17 cellular contexts compared by ENCODE assay signal in genomic region chr7:81525901-81526300, GRCh38.
DNase-seq lines count a peak whose midpoint lies in the region; ATAC-seq and TF ChIP-seq lines count a peak whose summit lies in the region.
"Had no signal": no experiment of that assay in that cellular context is flagged by ENCODE, and none has a peak within 500 bp of the region (broad histone marks: within the 10 kb centered on the region; RNA-seq: fewer than 3 reads in every experiment).

No MANE protein-coding gene starts in this region.

- H2BK15ac ChIP-seq in H9 (ENCODE audit: low read depth, low read length): no peak overlapping the region

- no peak overlapping the region for H3K18ac ChIP-seq in H9 (ENCODE audit: insufficient read length, low read depth, low read length)

- no peaks in the 10 kb centered on the region for H3K4me1 ChIP-seq in H9 (ENCODE audit: insufficient read depth, low read length)
- H3K4me1 ChIP-seq in endodermal cell (ENCODE audit: control insufficient read depth, insufficient read depth, low read length): peaks cover 3% of the 10 kb centered on the region
- H3K4me1 ChIP-seq in osteoblast (ENCODE audit: insufficient read depth, low read length): no peaks in the 10 kb centered on the region
- H3K4me1 ChIP-seq: HAP-1 had no signal

- H3T11ph ChIP-seq in H9 (ENCODE audit: low read length): no peak overlapping the region

- H4K8ac ChIP-seq in H9 (replicated peaks; ENCODE audit: insufficient read length, low read depth, low read length): no peak overlapping the region

- H2BK120ac ChIP-seq in H9 (ENCODE audit: low read depth, low read length, poor library complexity, severe bottlenecking): no peak overlapping the region

- TF ChIP-seq CTCF in H9 (conservative IDR thresholded peaks at IDR 0.05) (no peak), endodermal cell (conservative IDR thresholded peaks at IDR 0.05) (peak; percentile 46), osteoblast (IDR thresholded peaks at IDR 0.05; ENCODE audit: extremely low read depth, low read depth, low read length) (no peak)

- H3K9me3 Mint-ChIP-seq in H9 (no peaks in the 10 kb centered on the region), endodermal cell (no peaks in the 10 kb centered on the region)

- H3K14ac ChIP-seq in H9 (ENCODE audit: insufficient read depth, low read length): no peak overlapping the region

- no peak overlapping the region for H2BK5ac ChIP-seq in H9 (ENCODE audit: insufficient read length, low read length)

- no peak overlapping the region for H3K4ac ChIP-seq in H9 (ENCODE audit: low read depth, low read length)

- H3K36me3 ChIP-seq in endodermal cell (ENCODE audit: control insufficient read depth, insufficient read depth, low read length) (no peaks in the 10 kb centered on the region), osteoblast (ENCODE audit: insufficient read depth, low read length) (no peaks in the 10 kb centered on the region)
- H3K36me3 ChIP-seq: HAP-1 had no signal

- no peaks in the 10 kb centered on the region for H3K79me1 ChIP-seq in H9 (ENCODE audit: insufficient read depth, low read depth, low read length, poor library complexity, severe bottlenecking)

- H3K27ac Mint-ChIP-seq in H9 (peak overlapping the region in 1 of 3 experiments; percentile 38; a peak in 1 of 7 replicates), endodermal cell (no peak overlapping the region)

- H3K9ac ChIP-seq in H9 (ENCODE audit: extremely low read depth, insufficient read length, low read length): no peak overlapping the region
- H3K9ac ChIP-seq in endodermal cell (ENCODE audit: extremely low read depth, low read length, poor library complexity, severe bottlenecking): no peak overlapping the region

- H4K5ac ChIP-seq in H9 (ENCODE audit: insufficient read length, low read depth, low read length): no peak overlapping the region

- no peaks in the 10 kb centered on the region for H3K23me2 ChIP-seq in H9 (ENCODE audit: insufficient read length, low read depth, low read length, poor library complexity, severe bottlenecking)

- H2BK12ac ChIP-seq in H9 (ENCODE audit: insufficient read length, low read depth, low read length): peak overlapping the region; percentile 82

- H3K27me3 Mint-ChIP-seq in H9 (ENCODE audit: low read depth) (no peaks in the 10 kb centered on the region; the same call in 1 of the 2 replicates), endodermal cell (ENCODE audit: insufficient read depth) (no peaks in the 10 kb centered on the region)

- H3K9me3 ChIP-seq in H9 (ENCODE audit: control insufficient read depth, low read depth, low read length): no peaks in the 10 kb centered on the region
- no peaks in the 10 kb centered on the region for H3K9me3 ChIP-seq in endodermal cell (ENCODE audit: control insufficient read depth, low read length)
- H3K9me3 ChIP-seq in osteoblast (ENCODE audit: low read depth, low read length): no peaks in the 10 kb centered on the region
- H3K9me3 ChIP-seq: HAP-1 had no signal

- no peak overlapping the region for H2AK5ac ChIP-seq in H9 (ENCODE audit: insufficient read length, low read length)

- no peak overlapping the region for H3K4me3 ChIP-seq in endodermal cell (ENCODE audit: low read length)
- H3K4me3 ChIP-seq in osteoblast (ENCODE audit: insufficient read depth, low read length): no peak overlapping the region
- H3K4me3 ChIP-seq: HAP-1 had no signal

- H4K20me1 ChIP-seq in H9 (ENCODE audit: control insufficient read depth, insufficient read depth, insufficient read length): no peaks in the 10 kb centered on the region
- H4K20me1 ChIP-seq in osteoblast (ENCODE audit: insufficient read depth, low read length): no peaks in the 10 kb centered on the region

- H3K36me3 Mint-ChIP-seq in H9 (ENCODE audit: insufficient read depth in 1 of 3, low read depth in 3 of 3): no peaks in the 10 kb centered on the region
- H3K36me3 Mint-ChIP-seq in endodermal cell (ENCODE audit: low read depth): no peaks in the 10 kb centered on the region

- H3K4me1 Mint-ChIP-seq in H9 (0 out of 4 replicates have a peak, but pooled peaks cover 0 to 2% of the 10 kb centered on the region in 2 experiments), endodermal cell (peaks cover 6% of the 10 kb centered on the region)

- no peak overlapping the region for H2BK20ac ChIP-seq in H9 (ENCODE audit: low read depth, low read length, poor library complexity, severe bottlenecking)

- H3K27ac ChIP-seq in H9 (ENCODE audit: insufficient read length, low read depth, low read length) (no peak overlapping the region), endodermal cell (ENCODE audit: low read depth, low read length) (no peak overlapping the region), osteoblast (ENCODE audit: low read depth, low read length) (no peak overlapping the region)
- H3K27ac ChIP-seq: HL-60 had no signal

- H3K23ac ChIP-seq in H9 (ENCODE audit: insufficient read length, low read depth, low read length): no peak overlapping the region

- H4K91ac ChIP-seq in H9 (ENCODE audit: insufficient read length, low read depth, low read length): no peak overlapping the region

- DNase-seq in H9 (no peak), OCI-M1 (lab: John Stamatoyannopoulos, UW) (peak; percentile 60), endodermal cell (peak; percentile 49), osteoblast (ENCODE audit: insufficient read length, low spot score, missing footprints) (no peak), occipital lobe (lab: John Stamatoyannopoulos, UW) (no peak), activated T-cell treated with anti-CD3 and anti-CD28 coated beads for 4 hours (no peak)
- DNase-seq: C1 segment of cervical spinal cord, GF-D8, MV-4-11, NCI-H1417, NCI-H1930, NCI-H524, RPMI8226, SIG-M5 had no signal

- no peak overlapping the region for H3K4me3 Mint-ChIP-seq in H9
- no peak overlapping the region for H3K4me3 Mint-ChIP-seq in endodermal cell

- no peaks in the 10 kb centered on the region for H3K27me3 ChIP-seq in H9 (ENCODE audit: insufficient read depth, low read length)
- H3K27me3 ChIP-seq in endodermal cell (ENCODE audit: control insufficient read depth, insufficient read depth, low read length, poor library complexity, severe bottlenecking): no peaks in the 10 kb centered on the region
- no peaks in the 10 kb centered on the region for H3K27me3 ChIP-seq in osteoblast (ENCODE audit: insufficient read depth, low read length)

- H3K56ac ChIP-seq in H9 (ENCODE audit: insufficient read length, low read depth, low read length): no peak overlapping the region

- H3K4me2 ChIP-seq in H9 (ENCODE audit: insufficient read depth, insufficient read length, low read length) (no peak overlapping the region), osteoblast (ENCODE audit: insufficient read depth, low read length) (no peak overlapping the region)

- H2AFZ ChIP-seq in H9 (ENCODE audit: low read length): no peak overlapping the region
- peak overlapping the region; percentile 67 for H2AFZ ChIP-seq in osteoblast (ENCODE audit: low read length)

- H3K79me2 ChIP-seq in H9 (ENCODE audit: insufficient read depth, low read length): no peaks in the 10 kb centered on the region
- no peaks in the 10 kb centered on the region for H3K79me2 ChIP-seq in osteoblast (ENCODE audit: insufficient read depth, low read length)

- no peak for ATAC-seq in GM21526 (IDR thresholded peaks at IDR 0.05; ENCODE audit: low FRiP score, unreplicated experiment)

Comparison
In these comparisons a context has a peak if more than half of its experiments do, and no peak if none do; other contexts are left out.
1. DNase-seq: peak in OCI-M1 (single experiment) and endodermal cell (single experiment); none in H9 (single experiment), osteoblast (single experiment), occipital lobe (single experiment) and activated T-cell treated with anti-CD3 and anti-CD28 coated beads for 4 hours (single experiment).